In the genomic region with DNA sequence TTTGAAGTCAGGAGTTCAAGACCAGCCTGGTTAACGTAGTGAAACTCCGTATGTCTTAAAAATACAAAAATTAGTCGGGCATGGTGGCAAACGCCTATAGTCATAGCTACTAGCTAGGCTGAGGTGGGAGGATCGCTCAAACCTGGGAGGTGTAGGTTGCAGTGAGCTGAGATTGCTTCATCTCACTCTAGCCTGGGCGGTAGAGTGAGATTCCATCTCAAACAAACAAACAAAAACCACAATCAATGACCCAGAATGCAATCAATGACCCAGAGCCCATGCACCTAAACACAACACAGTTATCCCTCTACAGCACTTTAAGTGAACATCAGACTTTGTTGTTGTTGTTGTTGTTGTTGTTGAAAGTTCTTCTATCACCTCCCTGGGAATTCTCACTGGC, we compare ENCODE assay signal across 1 cellular context.
TF ChIP-seq lines count a peak whose summit lies in the region.

No MANE protein-coding gene starts in this region.

TF ChIP-seq in GM23338, 12 proteins besides CTCF, POLR2A, EP300 and RAD21 (continued from another document):
- TF ChIP-seq, protein P1, sequence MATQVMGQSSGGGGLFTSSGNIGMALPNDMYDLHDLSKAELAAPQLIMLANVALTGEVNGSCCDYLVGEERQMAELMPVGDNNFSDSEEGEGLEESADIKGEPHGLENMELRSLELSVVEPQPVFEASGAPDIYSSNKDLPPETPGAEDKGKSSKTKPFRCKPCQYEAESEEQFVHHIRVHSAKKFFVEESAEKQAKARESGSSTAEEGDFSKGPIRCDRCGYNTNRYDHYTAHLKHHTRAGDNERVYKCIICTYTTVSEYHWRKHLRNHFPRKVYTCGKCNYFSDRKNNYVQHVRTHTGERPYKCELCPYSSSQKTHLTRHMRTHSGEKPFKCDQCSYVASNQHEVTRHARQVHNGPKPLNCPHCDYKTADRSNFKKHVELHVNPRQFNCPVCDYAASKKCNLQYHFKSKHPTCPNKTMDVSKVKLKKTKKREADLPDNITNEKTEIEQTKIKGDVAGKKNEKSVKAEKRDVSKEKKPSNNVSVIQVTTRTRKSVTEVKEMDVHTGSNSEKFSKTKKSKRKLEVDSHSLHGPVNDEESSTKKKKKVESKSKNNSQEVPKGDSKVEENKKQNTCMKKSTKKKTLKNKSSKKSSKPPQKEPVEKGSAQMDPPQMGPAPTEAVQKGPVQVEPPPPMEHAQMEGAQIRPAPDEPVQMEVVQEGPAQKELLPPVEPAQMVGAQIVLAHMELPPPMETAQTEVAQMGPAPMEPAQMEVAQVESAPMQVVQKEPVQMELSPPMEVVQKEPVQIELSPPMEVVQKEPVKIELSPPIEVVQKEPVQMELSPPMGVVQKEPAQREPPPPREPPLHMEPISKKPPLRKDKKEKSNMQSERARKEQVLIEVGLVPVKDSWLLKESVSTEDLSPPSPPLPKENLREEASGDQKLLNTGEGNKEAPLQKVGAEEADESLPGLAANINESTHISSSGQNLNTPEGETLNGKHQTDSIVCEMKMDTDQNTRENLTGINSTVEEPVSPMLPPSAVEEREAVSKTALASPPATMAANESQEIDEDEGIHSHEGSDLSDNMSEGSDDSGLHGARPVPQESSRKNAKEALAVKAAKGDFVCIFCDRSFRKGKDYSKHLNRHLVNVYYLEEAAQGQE (IDR thresholded peaks at IDR 0.05; ENCODE audit: unreplicated experiment) = no peak
- no peak for TF ChIP-seq ZNF114 (CRISPR knock-in tag; IDR thresholded peaks at IDR 0.05)
- no peak for TF ChIP-seq ZNF331 (CRISPR knock-in tag; IDR thresholded peaks at IDR 0.05; ENCODE audit: low read depth)
- TF ChIP-seq POLR2AphosphoS5 (IDR thresholded peaks at IDR 0.05; ENCODE audit: low read depth) = no peak
- TF ChIP-seq JUNB (IDR thresholded peaks at IDR 0.05; ENCODE audit: unreplicated experiment) = no peak
- TF ChIP-seq STAT1 (IDR thresholded peaks at IDR 0.05; ENCODE audit: unreplicated experiment) = no peak
- TF ChIP-seq, protein P2, sequence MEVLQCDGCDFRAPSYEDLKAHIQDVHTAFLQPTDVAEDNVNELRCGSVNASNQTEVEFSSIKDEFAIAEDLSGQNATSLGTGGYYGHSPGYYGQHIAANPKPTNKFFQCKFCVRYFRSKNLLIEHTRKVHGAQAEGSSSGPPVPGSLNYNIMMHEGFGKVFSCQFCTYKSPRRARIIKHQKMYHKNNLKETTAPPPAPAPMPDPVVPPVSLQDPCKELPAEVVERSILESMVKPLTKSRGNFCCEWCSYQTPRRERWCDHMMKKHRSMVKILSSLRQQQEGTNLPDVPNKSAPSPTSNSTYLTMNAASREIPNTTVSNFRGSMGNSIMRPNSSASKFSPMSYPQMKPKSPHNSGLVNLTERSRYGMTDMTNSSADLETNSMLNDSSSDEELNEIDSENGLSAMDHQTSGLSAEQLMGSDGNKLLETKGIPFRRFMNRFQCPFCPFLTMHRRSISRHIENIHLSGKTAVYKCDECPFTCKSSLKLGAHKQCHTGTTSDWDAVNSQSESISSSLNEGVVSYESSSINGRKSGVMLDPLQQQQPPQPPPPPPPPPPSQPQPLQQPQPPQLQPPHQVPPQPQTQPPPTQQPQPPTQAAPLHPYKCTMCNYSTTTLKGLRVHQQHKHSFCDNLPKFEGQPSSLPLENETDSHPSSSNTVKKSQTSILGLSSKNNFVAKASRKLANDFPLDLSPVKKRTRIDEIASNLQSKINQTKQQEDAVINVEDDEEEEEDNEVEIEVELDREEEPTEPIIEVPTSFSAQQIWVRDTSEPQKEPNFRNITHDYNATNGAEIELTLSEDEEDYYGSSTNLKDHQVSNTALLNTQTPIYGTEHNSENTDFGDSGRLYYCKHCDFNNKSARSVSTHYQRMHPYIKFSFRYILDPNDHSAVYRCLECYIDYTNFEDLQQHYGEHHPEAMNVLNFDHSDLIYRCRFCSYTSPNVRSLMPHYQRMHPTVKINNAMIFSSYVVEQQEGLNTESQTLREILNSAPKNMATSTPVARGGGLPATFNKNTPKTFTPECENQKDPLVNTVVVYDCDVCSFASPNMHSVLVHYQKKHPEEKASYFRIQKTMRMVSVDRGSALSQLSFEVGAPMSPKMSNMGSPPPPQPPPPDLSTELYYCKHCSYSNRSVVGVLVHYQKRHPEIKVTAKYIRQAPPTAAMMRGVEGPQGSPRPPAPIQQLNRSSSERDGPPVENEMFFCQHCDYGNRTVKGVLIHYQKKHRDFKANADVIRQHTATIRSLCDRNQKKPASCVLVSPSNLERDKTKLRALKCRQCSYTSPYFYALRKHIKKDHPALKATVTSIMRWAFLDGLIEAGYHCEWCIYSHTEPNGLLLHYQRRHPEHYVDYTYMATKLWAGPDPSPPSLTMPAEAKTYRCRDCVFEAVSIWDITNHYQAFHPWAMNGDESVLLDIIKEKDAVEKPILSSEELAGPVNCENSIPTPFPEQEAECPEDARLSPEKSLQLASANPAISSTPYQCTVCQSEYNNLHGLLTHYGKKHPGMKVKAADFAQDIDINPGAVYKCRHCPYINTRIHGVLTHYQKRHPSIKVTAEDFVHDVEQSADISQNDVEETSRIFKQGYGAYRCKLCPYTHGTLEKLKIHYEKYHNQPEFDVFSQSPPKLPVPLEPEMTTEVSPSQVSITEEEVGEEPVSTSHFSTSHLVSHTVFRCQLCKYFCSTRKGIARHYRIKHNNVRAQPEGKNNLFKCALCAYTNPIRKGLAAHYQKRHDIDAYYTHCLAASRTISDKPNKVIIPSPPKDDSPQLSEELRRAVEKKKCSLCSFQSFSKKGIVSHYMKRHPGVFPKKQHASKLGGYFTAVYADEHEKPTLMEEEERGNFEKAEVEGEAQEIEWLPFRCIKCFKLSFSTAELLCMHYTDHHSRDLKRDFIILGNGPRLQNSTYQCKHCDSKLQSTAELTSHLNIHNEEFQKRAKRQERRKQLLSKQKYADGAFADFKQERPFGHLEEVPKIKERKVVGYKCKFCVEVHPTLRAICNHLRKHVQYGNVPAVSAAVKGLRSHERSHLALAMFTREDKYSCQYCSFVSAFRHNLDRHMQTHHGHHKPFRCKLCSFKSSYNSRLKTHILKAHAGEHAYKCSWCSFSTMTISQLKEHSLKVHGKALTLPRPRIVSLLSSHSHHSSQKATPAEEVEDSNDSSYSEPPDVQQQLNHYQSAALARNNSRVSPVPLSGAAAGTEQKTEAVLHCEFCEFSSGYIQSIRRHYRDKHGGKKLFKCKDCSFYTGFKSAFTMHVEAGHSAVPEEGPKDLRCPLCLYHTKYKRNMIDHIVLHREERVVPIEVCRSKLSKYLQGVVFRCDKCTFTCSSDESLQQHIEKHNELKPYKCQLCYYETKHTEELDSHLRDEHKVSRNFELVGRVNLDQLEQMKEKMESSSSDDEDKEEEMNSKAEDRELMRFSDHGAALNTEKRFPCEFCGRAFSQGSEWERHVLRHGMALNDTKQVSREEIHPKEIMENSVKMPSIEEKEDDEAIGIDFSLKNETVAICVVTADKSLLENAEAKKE (CRISPR knock-in tag; IDR thresholded peaks at IDR 0.05) = no peak
- no peak for TF ChIP-seq EZH2 (IDR thresholded peaks at IDR 0.05; ENCODE audit: low read depth, unreplicated experiment)
- no peak for TF ChIP-seq CREB1 (CRISPR knock-in tag; IDR thresholded peaks at IDR 0.05; ENCODE audit: low read depth)
- no peak for TF ChIP-seq EZH2phosphoT487 (IDR thresholded peaks at IDR 0.05; ENCODE audit: unreplicated experiment)
- TF ChIP-seq, protein P3, sequence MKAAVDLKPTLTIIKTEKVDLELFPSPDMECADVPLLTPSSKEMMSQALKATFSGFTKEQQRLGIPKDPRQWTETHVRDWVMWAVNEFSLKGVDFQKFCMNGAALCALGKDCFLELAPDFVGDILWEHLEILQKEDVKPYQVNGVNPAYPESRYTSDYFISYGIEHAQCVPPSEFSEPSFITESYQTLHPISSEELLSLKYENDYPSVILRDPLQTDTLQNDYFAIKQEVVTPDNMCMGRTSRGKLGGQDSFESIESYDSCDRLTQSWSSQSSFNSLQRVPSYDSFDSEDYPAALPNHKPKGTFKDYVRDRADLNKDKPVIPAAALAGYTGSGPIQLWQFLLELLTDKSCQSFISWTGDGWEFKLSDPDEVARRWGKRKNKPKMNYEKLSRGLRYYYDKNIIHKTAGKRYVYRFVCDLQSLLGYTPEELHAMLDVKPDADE (IDR thresholded peaks at IDR 0.05) = no peak
